Comparison of ENCODE assay signal across 8 cellular contexts in genomic region chr3:195258449-195259145, GRCh38. TPM values are rescaled to one million over a fixed set of nuclear protein-coding genes. Genes with fewer than 3 reads are reported as not detected.
DNase-seq lines count a peak whose midpoint lies in the region; ATAC-seq and TF ChIP-seq lines count a peak whose summit lies in the region.

No MANE protein-coding gene starts in this region.

- H3K27me3 ChIP-seq in A673 (replicated peaks; ENCODE audit: insufficient read depth, low read depth, low read length, poor library complexity) (no peaks in the 10 kb centered on the region), HUES6 (ENCODE audit: control insufficient read depth, insufficient read depth, low read length) (no peaks in the 10 kb centered on the region), adipocyte (replicated peaks; ENCODE audit: control insufficient read depth, insufficient read depth, low read length) (no peaks in the 10 kb centered on the region), foreskin keratinocyte (no peaks in the 10 kb centered on the region)

- H3K36me3 ChIP-seq in A673 (ENCODE audit: insufficient read depth, low read length, poor library complexity, severe bottlenecking) (no peaks in the 10 kb centered on the region), HUES6 (ENCODE audit: control insufficient read depth, insufficient read depth, low read length) (no peaks in the 10 kb centered on the region; the same call in 1 of the 2 replicates), adipocyte (ENCODE audit: control insufficient read depth, insufficient read depth, low read length, severe bottlenecking) (no peaks in the 10 kb centered on the region)

- no TSS peak for BruUV-seq in A673 (replicated peaks; lab: Mats Ljungman, UMichigan)

- H3K27ac ChIP-seq in A673 (ENCODE audit: low read depth, low read length, poor library complexity, severe bottlenecking), result peak overlapping the region; percentile 93
- H3K27ac ChIP-seq in HUES6 (ENCODE audit: low read depth, low read length), result no peak overlapping the region
- no peak overlapping the region for H3K27ac ChIP-seq in foreskin keratinocyte

- CTCF ChIA-PET in A673 (lab: Charles Lee), result interaction anchor here (1.7 kb wide), 1 partner anchor 576 kb away, joined by 4 read pairs; no protein-coding TSS in a partner anchor

- H3K27ac Mint-ChIP-seq in memory B cell, result peak overlapping the region; percentile 75

- peak overlapping the region; percentile 71 for H3K9ac ChIP-seq in HUES6 (ENCODE audit: low read length)
- peak overlapping the region; percentile 79 for H3K9ac ChIP-seq in adipocyte (ENCODE audit: low read length)

- no peaks in the 10 kb centered on the region for H3K36me3 Mint-ChIP-seq in memory B cell

- no peak for ATAC-seq in memory B cell (ENCODE audit: low read depth)
- no peak for ATAC-seq in HG03571 (IDR thresholded peaks at IDR 0.05; ENCODE audit: unreplicated experiment)
- no peak for ATAC-seq in foreskin keratinocyte

- H3K9me3 Mint-ChIP-seq in memory B cell, result no peaks in the 10 kb centered on the region

- H3K4me3 ChIP-seq in A673 (ENCODE audit: low read depth, low read length, poor library complexity, severe bottlenecking) (peak overlapping the region; percentile 76), HUES6 (ENCODE audit: low read depth, low read length) (peak overlapping the region; percentile 70; the same call in 1 of the 2 replicates), adipocyte (ENCODE audit: low read length) (no peak overlapping the region)

- DNase-seq in A673 (ENCODE audit: low spot score) (no peak), adipocyte (ENCODE audit: low read depth) (no peak), memory B cell (ENCODE audit: low spot score in 2 of 2) (no peak), iPS-NIHi7 (ENCODE audit: extremely low spot score) (no peak), SW 1271 (lab: John Stamatoyannopoulos, UW) (no peak), foreskin keratinocyte (no peak)

- no peak for TF ChIP-seq CTCF in A673 (conservative IDR thresholded peaks at IDR 0.05; ENCODE audit: low read depth, low read length)
- no peak for TF ChIP-seq CTCF in foreskin keratinocyte (conservative IDR thresholded peaks at IDR 0.05)

- no peaks in the 10 kb centered on the region for H3K9me3 ChIP-seq in A673 (ENCODE audit: low read depth, low read length, poor library complexity, severe bottlenecking)
- no peaks in the 10 kb centered on the region for H3K9me3 ChIP-seq in HUES6 (ENCODE audit: control insufficient read depth, insufficient read depth, low read depth, low read length)
- H3K9me3 ChIP-seq in adipocyte (ENCODE audit: control insufficient read depth, low read length), result no peaks in the 10 kb centered on the region

- H3K27me3 Mint-ChIP-seq in memory B cell, result no peaks in the 10 kb centered on the region

- POLR2A ChIA-PET in A673 (lab: Charles Lee; ENCODE audit: low non-redundant PET), result interaction anchor here (0.9 kb wide), 1 partner anchor 76 kb away, joined by 4 read pairs; no protein-coding TSS in a partner anchor

- H3K4me1 ChIP-seq in A673 (ENCODE audit: insufficient read depth, low read length, poor library complexity, severe bottlenecking) (peaks cover 65% of the 10 kb centered on the region), HUES6 (ENCODE audit: control insufficient read depth, insufficient read depth, low read length) (peaks cover 43% of the 10 kb centered on the region), adipocyte (ENCODE audit: control insufficient read depth, insufficient read depth, low read length) (peaks cover 14% of the 10 kb centered on the region), foreskin keratinocyte (no peaks in the 10 kb centered on the region)

- intact Hi-C loops in A673 (cut with micrococcal nuclease; ENCODE audit: unreplicated experiment), result loop anchor here (2.0 kb wide), 2 partner anchors 70 to 106 kb away; no protein-coding TSS in a partner anchor

- H3K4me3 Mint-ChIP-seq in memory B cell, result peak overlapping the region; percentile 22

- peaks cover 19% of the 10 kb centered on the region for H3K4me1 Mint-ChIP-seq in memory B cell

RNA-seq across cellular contexts. Expression of gene XXYLT1, which starts 12.4 kb away (rescaled TPM):
- 49.8 and 53.9 TPM in 2 replicates for total RNA-seq in A673 (2021)
- 7.8 and 10.0 TPM in 2 replicates for total RNA-seq in foreskin keratinocyte
- 5.5 and 7.7 TPM in 2 replicates for polyA plus RNA-seq in foreskin keratinocyte
